ENCODE assay signal across 16 cellular contexts in the genomic region with DNA sequence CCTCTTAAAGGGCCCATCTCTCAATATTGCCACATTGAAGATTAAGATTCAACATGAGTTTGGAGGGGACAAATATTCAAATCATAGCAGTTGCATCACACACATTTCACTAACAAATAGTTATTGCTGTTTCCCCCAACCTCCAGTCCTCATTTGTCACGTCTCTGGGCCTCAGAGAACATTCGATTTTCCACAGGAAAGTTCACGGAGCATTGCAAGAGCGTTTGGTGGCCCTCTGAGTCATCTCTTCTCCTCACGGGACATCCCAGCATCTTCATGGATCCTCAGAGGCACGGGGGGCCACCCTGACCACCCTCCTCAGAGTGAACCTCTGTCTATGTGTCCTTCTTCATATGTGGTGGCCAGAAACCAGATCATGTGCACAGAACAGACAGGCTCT. TPM values are rescaled to one million over a fixed set of nuclear protein-coding genes. Genes with fewer than 3 reads are reported as not detected.
DNase-seq lines count a peak whose midpoint lies in the region; ATAC-seq, FAIRE-seq and TF ChIP-seq lines count a peak whose summit lies in the region.
"Had no signal": no experiment of that assay in that cellular context is flagged by ENCODE, and none has a peak within 500 bp of the region (broad histone marks: within the 10 kb centered on the region; RNA-seq: fewer than 3 reads in every experiment).

No MANE protein-coding gene starts in this region.

- intact Hi-C loops in spleen (cut with DNase I; ENCODE audit: low total_unique reads) = no loop called here

- H3K4me3 ChIP-seq in DND-41 (ENCODE audit: low read depth in 1 of 2, low read length in 2 of 2) = no peak overlapping the region
- peak overlapping the region; percentile 72 for H3K4me3 ChIP-seq in OCI-LY1 (ENCODE audit: low read depth, low read length, poor library complexity, severe bottlenecking)
- H3K4me3 ChIP-seq in mesenchymal stem cell (ENCODE audit: insufficient read depth in 1 of 2, low read depth in 1 of 2, low read length in 2 of 2) = no peak overlapping the region
- peak overlapping the region in 1 of 8 donors; percentile 55 for H3K4me3 ChIP-seq in spleen

- no peak overlapping the region for H2AFZ ChIP-seq in DND-41 (ENCODE audit: low read depth, low read length)
- no peak overlapping the region for H2AFZ ChIP-seq in OCI-LY1 (ENCODE audit: low read length)
- H2AFZ ChIP-seq in mesenchymal stem cell (ENCODE audit: low read depth, low read length) = no peak overlapping the region

- H3K27ac ChIP-seq in DND-41 (ENCODE audit: low read length) (peak overlapping the region; percentile 88), OCI-LY1 (ENCODE audit: low read depth, low read length, poor library complexity, severe bottlenecking) (peak overlapping the region; percentile 89), mesenchymal stem cell (ENCODE audit: low read length, poor library complexity, severe bottlenecking) (no peak overlapping the region), spleen (peak overlapping the region in 6 of 8 donors; percentile 79 to 94 (median 88))
- H3K27ac ChIP-seq: C4-2B had no signal

- peaks cover 77% of the 10 kb centered on the region for H3K4me1 ChIP-seq in DND-41 (ENCODE audit: insufficient read depth, low read length)
- H3K4me1 ChIP-seq in OCI-LY1 (ENCODE audit: insufficient read depth, low read length, severe bottlenecking) = peaks cover 82% of the 10 kb centered on the region
- no peaks in the 10 kb centered on the region for H3K4me1 ChIP-seq in mesenchymal stem cell (ENCODE audit: control insufficient read depth, insufficient read depth, low read depth, low read length)
- peaks cover 5 to 57% (median 31%) of the 10 kb centered on the region in 6 donors for H3K4me1 ChIP-seq in spleen

- peaks cover 3% of the 10 kb centered on the region; the same call in 1 of the 2 replicates for H3K36me3 ChIP-seq in DND-41 (ENCODE audit: insufficient read depth, low read length)
- H3K36me3 ChIP-seq in OCI-LY1 (ENCODE audit: insufficient read depth, low read length) = peaks cover 31% of the 10 kb centered on the region
- no peaks in the 10 kb centered on the region for H3K36me3 ChIP-seq in mesenchymal stem cell (ENCODE audit: control insufficient read depth in 1 of 2, insufficient read depth in 2 of 2, low read depth in 1 of 2, low read length in 2 of 2)
- H3K36me3 ChIP-seq in spleen = no peaks in the 10 kb centered on the region

- no peak overlapping the region for H3K14ac ChIP-seq in mesenchymal stem cell (ENCODE audit: low read length in 2 of 2)

- H4K91ac ChIP-seq in mesenchymal stem cell (ENCODE audit: low read length) = peak overlapping the region; percentile 52

- H2BK120ac ChIP-seq in mesenchymal stem cell (ENCODE audit: low read depth, low read length) = no peak overlapping the region

- H3F3A ChIP-seq in OCI-LY1 (ENCODE audit: insufficient read depth, low read length) = no peaks in the 10 kb centered on the region

- H3K4ac ChIP-seq in mesenchymal stem cell (ENCODE audit: low read depth in 1 of 2, low read length in 2 of 2) = peak overlapping the region in 1 of 2 experiments; percentile 35

- no peak overlapping the region for H3K23ac ChIP-seq in mesenchymal stem cell (ENCODE audit: low read length in 2 of 2)

- TF ChIP-seq CTCF in DND-41 (IDR thresholded peaks at IDR 0.05; ENCODE audit: borderline replicate concordance, extremely low read depth, low read length, poor library complexity, severe bottlenecking) (no peak), OCI-LY1 (IDR thresholded peaks at IDR 0.05; ENCODE audit: low read length) (no peak), spleen (IDR thresholded peaks at IDR 0.05 in 8 of 11, conservative IDR thresholded peaks at IDR 0.05 in 3 of 11) (no peak), omental fat pad (IDR thresholded peaks at IDR 0.05) (no peak)

- H2BK12ac ChIP-seq in mesenchymal stem cell (ENCODE audit: low read length in 2 of 2) = peak overlapping the region in 1 of 2 experiments; percentile 97

- H4K20me1 ChIP-seq in DND-41 (ENCODE audit: insufficient read depth, low read length) (no peaks in the 10 kb centered on the region), OCI-LY1 (ENCODE audit: insufficient read depth, low read length) (no peaks in the 10 kb centered on the region)

- WGBS in mesenchymal stem cell = 85% methylated on average over 6 of the region's 6 CpGs
- WGBS in spleen, 5 donors = 71 to 84% (median 82%) methylated on average over 6 of the region's 6 CpGs

- no peaks in the 10 kb centered on the region for H3K79me1 ChIP-seq in mesenchymal stem cell (replicated peaks; ENCODE audit: low read length, poor library complexity, severe bottlenecking)

- H3K4me2 ChIP-seq in DND-41 (ENCODE audit: insufficient read depth, low read length) (no peak overlapping the region), OCI-LY1 (ENCODE audit: low read length) (peak overlapping the region; percentile 80), mesenchymal stem cell (ENCODE audit: low read length, poor library complexity, severe bottlenecking) (no peak overlapping the region)

- H2BK5ac ChIP-seq in mesenchymal stem cell (ENCODE audit: low read depth, low read length, poor library complexity, severe bottlenecking) = no peak overlapping the region

- H3K9me3 ChIP-seq in DND-41 (ENCODE audit: insufficient read depth, low read length, severe bottlenecking) (no peaks in the 10 kb centered on the region), OCI-LY1 (ENCODE audit: low read length) (peaks cover 5% of the 10 kb centered on the region; the same call in 1 of the 2 replicates), mesenchymal stem cell (ENCODE audit: control insufficient read depth, low read length) (peaks cover 11% of the 10 kb centered on the region), spleen (peaks cover 0 to 11% (median 5%) of the 10 kb centered on the region in 8 donors)

- H3K9me2 ChIP-seq in OCI-LY1 (ENCODE audit: low read depth, low read length) = no peaks in the 10 kb centered on the region

- H3K9ac ChIP-seq in DND-41 (ENCODE audit: low read depth, low read length) (no peak overlapping the region), OCI-LY1 (ENCODE audit: low read length) (peak overlapping the region; percentile 88), mesenchymal stem cell (ENCODE audit: low read length) (no peak overlapping the region)

- ATAC-seq in DND-41 (ENCODE audit: insufficient read depth, low read depth) (no peak), omental fat pad (ENCODE audit: low FRiP score) (no peak), HG02981 (IDR thresholded peaks at IDR 0.05; ENCODE audit: unreplicated experiment) (no peak)

- no peak for DNase-seq in DND-41
- DNase-seq in mesenchymal stem cell = no peak
- peak; percentile 65 for DNase-seq in spleen
- no peak for DNase-seq in GM19239 (ENCODE audit: insufficient read length, low spot score)
- DNase-seq in stimulated activated CD4-positive, alpha-beta T cell treated with anti-CD3 and anti-CD28 coated beads, Interleukin-4, amount 100 ng/mL, for 24 hours = no peak
- DNase-seq in omental fat pad (ENCODE audit: low spot score) = no peak
- DNase-seq: CD4-positive, alpha-beta T cell; DMS153; DMS79; GF-D8; H9 had no signal

- H2BK15ac ChIP-seq in mesenchymal stem cell (ENCODE audit: low read depth, poor library complexity, severe bottlenecking) = no peak overlapping the region

- no peak for FAIRE-seq in GM19239 (lab: Jason Lieb, UNC)
- FAIRE-seq: H1 had no signal

- H3K18ac ChIP-seq in mesenchymal stem cell (ENCODE audit: low read depth in 1 of 2, low read length in 2 of 2) = peak overlapping the region; percentile 5 to 61

- H4K8ac ChIP-seq in mesenchymal stem cell (ENCODE audit: low read length) = no peak overlapping the region

- H3K79me2 ChIP-seq in DND-41 (ENCODE audit: insufficient read depth, low read length) (peaks cover 2% of the 10 kb centered on the region; the same call in 1 of the 2 replicates), OCI-LY1 (ENCODE audit: insufficient read depth, low read length) (peaks cover 31% of the 10 kb centered on the region)

- TF ChIP-seq POLR2A in spleen (IDR thresholded peaks at IDR 0.05) = no peak

- H3K27me3 ChIP-seq in DND-41 (ENCODE audit: insufficient read depth, low read length, poor library complexity) = no peaks in the 10 kb centered on the region
- no peaks in the 10 kb centered on the region for H3K27me3 ChIP-seq in OCI-LY1 (ENCODE audit: insufficient read depth, low read length)
- H3K27me3 ChIP-seq in mesenchymal stem cell (ENCODE audit: control insufficient read depth in 1 of 2, insufficient read depth in 1 of 2, low read length in 2 of 2) = no peaks in the 10 kb centered on the region
- no peaks in the 10 kb centered on the region for H3K27me3 ChIP-seq in spleen (replicated peaks in 1 of 7)

- H2AK5ac ChIP-seq in mesenchymal stem cell (ENCODE audit: low read length, severe bottlenecking) = no peak overlapping the region

RNA-seq across cellular contexts. Expression of gene CHST15, which starts 50.3 kb away (rescaled TPM):
- polyA plus RNA-seq in mesenchymal stem cell (2013, experiment 1 of 2) = 22.2 TPM
- 22.7 TPM for polyA plus RNA-seq in mesenchymal stem cell (2013, experiment 2 of 2)
- total RNA-seq in spleen = 100 to 1,000 TPM in 6 of 7 donors, 10 to 100 TPM in 1; 78.3 to 133 (median 107) TPM
- polyA plus RNA-seq in spleen = 10 to 100 TPM in 1 of 3 donors, 1 to 10 TPM in 2; 6.1 to 10.6 (median 6.3) TPM
- total RNA-seq in omental fat pad = 10 to 100 TPM; 35.7 to 69.5 (median 51.1) TPM
- total RNA-seq: HT-29 had no signal
